17 cellular contexts compared by ENCODE assay signal in genomic region chr1:234396871-234397270, GRCh38. TPM values are rescaled to one million over a fixed set of nuclear protein-coding genes. Genes with fewer than 3 reads are reported as not detected.
DNase-seq lines count a peak whose midpoint lies in the region; ATAC-seq, FAIRE-seq and TF ChIP-seq lines count a peak whose summit lies in the region.
"Had no signal": no experiment of that assay in that cellular context is flagged by ENCODE, and none has a peak within 500 bp of the region (broad histone marks: within the 10 kb centered on the region; RNA-seq: fewer than 3 reads in every experiment).

No MANE protein-coding gene starts in this region.

- H3K36me3 ChIP-seq in CD4-positive, alpha-beta memory T cell (ENCODE audit: insufficient read depth, low read length) = no peaks in the 10 kb centered on the region
- H3K36me3 ChIP-seq in Karpas-422 (ENCODE audit: insufficient read depth, low read length) = peaks cover 9% of the 10 kb centered on the region; the same call in 1 of the 2 replicates
- H3K36me3 ChIP-seq in pancreas = peaks cover 0 to 7% (median 0%) of the 10 kb centered on the region in 3 donors

- H3K4me1 ChIP-seq in CD4-positive, alpha-beta memory T cell (ENCODE audit: insufficient read depth, low read length) = peaks cover 28% of the 10 kb centered on the region
- H3K4me1 ChIP-seq in Karpas-422 (ENCODE audit: low read length) (peaks cover 21% of the 10 kb centered on the region), pancreas (no peaks in the 10 kb centered on the region)
- H3K4me1 ChIP-seq: tibial nerve had no signal

- no peaks in the 10 kb centered on the region for H4K20me1 ChIP-seq in Karpas-422 (ENCODE audit: insufficient read depth, low read depth, low read length)

- H3K9ac ChIP-seq in Karpas-422 (ENCODE audit: low read length) = no peak overlapping the region

- CTCF ChIA-PET in CD4-positive, alpha-beta memory T cell (lab: Charles Lee; ENCODE audit: partially characterized antibody) = no interaction called here
- CTCF ChIA-PET in activated CD4-positive, alpha-beta memory T cell treated with anti-CD3 and anti-CD28 coated beads for 36 hours (lab: Charles Lee) = no interaction called here

- no peak for TF ChIP-seq CTCF in GM13977 (IDR thresholded peaks at IDR 0.05; ENCODE audit: extremely low read depth, insufficient read depth, missing control alignments)
- no peak for TF ChIP-seq CTCF in pancreas (IDR thresholded peaks at IDR 0.05)

- no peaks in the 10 kb centered on the region for H3K9me3 Mint-ChIP-seq in CD4-positive, alpha-beta memory T cell
- no peaks in the 10 kb centered on the region for H3K9me3 Mint-ChIP-seq in activated CD4-positive, alpha-beta memory T cell treated with anti-CD3 and anti-CD28 coated beads for 36 hours
- H3K9me3 Mint-ChIP-seq in memory B cell = no peaks in the 10 kb centered on the region

- no peaks in the 10 kb centered on the region for H3K9me2 ChIP-seq in Karpas-422 (replicated peaks; ENCODE audit: insufficient read depth, low read length)

- H3K79me2 ChIP-seq in Karpas-422 (ENCODE audit: low read length) = no peaks in the 10 kb centered on the region

- POLR2A ChIA-PET in CD4-positive, alpha-beta memory T cell (lab: Charles Lee; ENCODE audit: partially characterized antibody) = no interaction called here
- POLR2A ChIA-PET in activated CD4-positive, alpha-beta memory T cell treated with anti-CD3 and anti-CD28 coated beads for 36 hours (lab: Charles Lee) = no interaction called here

- in situ Hi-C loops in GM13977 (cut with MboI; ENCODE audit: low pct_unique_long_range_greater_than_20kb, low sequenced_read_pairs, unreplicated experiment) = no loop called here

- no peak overlapping the region for H3K4me3 ChIP-seq in CD4-positive, alpha-beta memory T cell (ENCODE audit: low read length in 2 of 2)
- H3K4me3 ChIP-seq in Karpas-422 (ENCODE audit: low read length) (no peak overlapping the region), pancreas (no peak overlapping the region)
- H3K4me3 ChIP-seq: smooth muscle cell, tibial nerve had no signal

- no peak overlapping the region for H3K4me2 ChIP-seq in Karpas-422 (ENCODE audit: low read depth, low read length, poor library complexity, severe bottlenecking)
- H3K4me2 ChIP-seq: smooth muscle cell had no signal

- no peak overlapping the region for H2AFZ ChIP-seq in Karpas-422 (ENCODE audit: low read length)

- H3K27ac ChIP-seq in CD4-positive, alpha-beta memory T cell (ENCODE audit: low read depth, low read length) = no peak overlapping the region
- no peak overlapping the region for H3K27ac ChIP-seq in Karpas-422 (ENCODE audit: low read length)
- no peak overlapping the region for H3K27ac ChIP-seq in pancreas
- H3K27ac ChIP-seq: tibial nerve had no signal

- peaks cover 16 to 19% of the 10 kb centered on the region in 2 donors for H3K36me3 Mint-ChIP-seq in CD4-positive, alpha-beta memory T cell
- peaks cover 11% of the 10 kb centered on the region for H3K36me3 Mint-ChIP-seq in activated CD4-positive, alpha-beta memory T cell treated with anti-CD3 and anti-CD28 coated beads for 36 hours
- H3K36me3 Mint-ChIP-seq in memory B cell = peaks cover 19% of the 10 kb centered on the region

- 92 to 95% methylated on average over 6 of the region's 6 CpGs for whole genome bisulfite sequencing in pancreas, 2 donors

- peak in 1 of 5 donors; percentile 24 for DNase-seq in CD4-positive, alpha-beta memory T cell
- DNase-seq in GM13977 (ENCODE audit: low spot score) = peak; percentile 38
- no peak for DNase-seq in activated CD4-positive, alpha-beta memory T cell treated with anti-CD3 and anti-CD28 coated beads for 36 hours
- no peak for DNase-seq in memory B cell (ENCODE audit: low spot score in 2 of 2)
- DNase-seq in Karpas-422 = no peak
- DNase-seq in pancreas = no peak
- DNase-seq: activated CD4-positive, alpha-beta T cell treated with anti-CD3 and anti-CD28 coated beads for 4 hours; activated effector memory CD4-positive, alpha-beta T cell treated with Interleukin-2 at 50 U/mL for 16 hours; dermis blood vessel endothelial cell; DMS53; left ventricle myocardium superior; NCI-H1436 treated with DMSO at 0.1 percent for 48 hours; T1000 had no signal

- no peak for FAIRE-seq in pancreas (lab: Jason Lieb, UNC)
- FAIRE-seq: H1 had no signal

- H3K27me3 Mint-ChIP-seq in CD4-positive, alpha-beta memory T cell = no peaks in the 10 kb centered on the region
- no peaks in the 10 kb centered on the region for H3K27me3 Mint-ChIP-seq in activated CD4-positive, alpha-beta memory T cell treated with anti-CD3 and anti-CD28 coated beads for 36 hours
- H3K27me3 Mint-ChIP-seq in memory B cell = no peaks in the 10 kb centered on the region

- peak overlapping the region in 6 of 8 donors; percentile 20 to 75 (median 42) for H3K4me3 Mint-ChIP-seq in CD4-positive, alpha-beta memory T cell
- no peak overlapping the region for H3K4me3 Mint-ChIP-seq in activated CD4-positive, alpha-beta memory T cell treated with anti-CD3 and anti-CD28 coated beads for 36 hours
- peak overlapping the region; percentile 7 for H3K4me3 Mint-ChIP-seq in memory B cell

- intact Hi-C loops in CD4-positive, alpha-beta memory T cell (cut with micrococcal nuclease) = no loop called here
- intact Hi-C loops in activated CD4-positive, alpha-beta memory T cell treated with anti-CD3 and anti-CD28 coated beads for 36 hours (cut with micrococcal nuclease) = loop anchor here (5.0 kb wide), 1 partner anchor 210 kb away; no protein-coding TSS in a partner anchor
- intact Hi-C loops in pancreas (cut with DNase I) = no loop called here

- no peaks in the 10 kb centered on the region for H3K27me3 ChIP-seq in CD4-positive, alpha-beta memory T cell (ENCODE audit: insufficient read depth, low read length)
- no peaks in the 10 kb centered on the region for H3K27me3 ChIP-seq in Karpas-422 (ENCODE audit: low read length)
- H3K27me3 ChIP-seq in pancreas = no peaks in the 10 kb centered on the region
- H3K27me3 ChIP-seq: tibial nerve had no signal

- H3K27ac Mint-ChIP-seq in CD4-positive, alpha-beta memory T cell = peak overlapping the region; percentile 68 to 97 (median 83)
- H3K27ac Mint-ChIP-seq in activated CD4-positive, alpha-beta memory T cell treated with anti-CD3 and anti-CD28 coated beads for 36 hours = peak overlapping the region; percentile 68
- peak overlapping the region; percentile 81 for H3K27ac Mint-ChIP-seq in memory B cell

- no peak for ATAC-seq in memory B cell (ENCODE audit: low read depth)
- no peak for ATAC-seq in HG03025 (IDR thresholded peaks at IDR 0.05; ENCODE audit: low FRiP score, unreplicated experiment)
- no peak for ATAC-seq in pancreas
- ATAC-seq: left ventricle myocardium superior had no signal

- H3K9me3 ChIP-seq in CD4-positive, alpha-beta memory T cell (ENCODE audit: control insufficient read depth in 1 of 2, low read length in 2 of 2) = no peaks in the 10 kb centered on the region
- H3K9me3 ChIP-seq in Karpas-422 (ENCODE audit: low read length) (no peaks in the 10 kb centered on the region), pancreas (no peaks in the 10 kb centered on the region)
- H3K9me3 ChIP-seq: tibial nerve had no signal

- H3K4me1 Mint-ChIP-seq in CD4-positive, alpha-beta memory T cell = peaks cover 31 to 42% (median 40%) of the 10 kb centered on the region in 4 donors
- H3K4me1 Mint-ChIP-seq in activated CD4-positive, alpha-beta memory T cell treated with anti-CD3 and anti-CD28 coated beads for 36 hours (ENCODE audit: low read depth) = peaks cover 40% of the 10 kb centered on the region
- peaks cover 25% of the 10 kb centered on the region for H3K4me1 Mint-ChIP-seq in memory B cell

RNA-seq across cellular contexts. Expression of gene COA6, which starts 23.6 kb away (rescaled TPM):
- 10 to 100 TPM; 18.5 to 21.8 TPM for total RNA-seq in CD4-positive, alpha-beta memory T cell
- polyA plus RNA-seq in CD4-positive, alpha-beta memory T cell = 10 to 100 TPM; 52.3 to 55.3 TPM
- total RNA-seq in activated CD4-positive, alpha-beta memory T cell treated with anti-CD3 and anti-CD28 coated beads for 36 hours = 10 to 100 TPM; 57.7 to 58.5 TPM
- total RNA-seq in Karpas-422 (2014; rRNA removed; shearing (Covaris generic); ENCODE audit: low replicate concordance) = 48.9 and 55.0 TPM in 2 replicates
- total RNA-seq in pancreas = 10 to 100 TPM in 2 of 6 donors, 1 to 10 TPM in 4; 6.4 to 13.1 (median 9.0) TPM
- 10 to 100 TPM; 22.2 to 23.6 TPM for polyA plus RNA-seq in pancreas
